In the genomic region with DNA sequence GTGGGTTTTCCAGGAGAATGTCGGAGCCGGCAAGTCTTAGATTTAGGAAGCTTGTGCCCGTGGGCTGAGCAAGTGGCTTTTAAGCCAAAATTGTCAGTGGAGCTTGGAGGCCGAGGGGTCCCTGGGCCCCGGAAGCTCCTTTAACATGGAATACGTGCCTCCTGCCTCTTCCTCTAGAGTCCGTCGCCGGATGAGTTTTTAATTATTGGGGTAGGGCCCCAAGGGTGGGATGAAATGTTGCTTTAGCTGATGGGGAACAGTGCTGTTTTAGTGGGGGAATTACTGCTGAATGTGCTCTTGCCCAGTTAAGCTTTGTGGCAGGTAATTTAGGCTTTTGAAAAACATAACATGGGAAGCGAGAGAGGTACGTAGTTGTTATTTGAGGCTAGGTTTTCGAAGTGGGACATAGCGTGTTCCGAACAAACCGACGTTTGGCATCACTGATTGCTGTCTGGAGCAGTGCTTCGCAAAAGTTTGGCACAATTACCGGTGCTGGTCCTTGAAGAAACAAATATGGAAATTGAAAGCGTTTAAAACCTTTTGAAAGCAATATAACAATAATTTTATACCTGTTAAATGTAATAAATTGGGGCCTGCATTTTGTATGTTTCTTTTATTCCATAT, we compare ENCODE assay signal across 8 cellular contexts. TPM values are rescaled to one million over a fixed set of nuclear protein-coding genes. Genes with fewer than 3 reads are reported as not detected.
DNase-seq lines count a peak whose midpoint lies in the region; ATAC-seq and TF ChIP-seq lines count a peak whose summit lies in the region.

No MANE protein-coding gene starts in this region.

- peak overlapping the region; percentile 98 to 100 (median 100) for H3K4me3 Mint-ChIP-seq in CD4-positive, alpha-beta memory T cell
- H3K4me3 Mint-ChIP-seq in stimulated activated naive CD8-positive, alpha-beta T cell treated with anti-CD3 and anti-CD28 coated beads, Interleukin-15, amount 100 ng/mL, for 72 hours: peak overlapping the region; percentile 87

- H3K9me3 ChIP-seq in CD4-positive, alpha-beta memory T cell (ENCODE audit: control insufficient read depth in 1 of 2, low read length in 2 of 2): no peaks in the 10 kb centered on the region
- H3K9me3 ChIP-seq in ascending aorta (no peaks in the 10 kb centered on the region), iPS-20b (ENCODE audit: insufficient read depth, low read depth, low read length) (no peaks in the 10 kb centered on the region)

- TF ChIP-seq CTCF in ascending aorta (IDR thresholded peaks at IDR 0.05): no peak

- POLR2A ChIA-PET in CD4-positive, alpha-beta memory T cell (lab: Charles Lee; ENCODE audit: partially characterized antibody): interaction anchor here (0.7 to 2.5 kb wide), 22 partner anchors 9 to 1014 kb away, joined by 3 to 60 read pairs (median 5); a partner anchor contains a TSS

- H3K4me3 ChIP-seq in CD4-positive, alpha-beta memory T cell (ENCODE audit: low read length in 2 of 2): peak overlapping the region; percentile 54 to 100
- peak overlapping the region; percentile 80 for H3K4me3 ChIP-seq in ascending aorta
- H3K4me3 ChIP-seq in iPS-20b (ENCODE audit: low read length): peak overlapping the region; percentile 93

- CTCF ChIA-PET in CD4-positive, alpha-beta memory T cell (lab: Charles Lee; ENCODE audit: partially characterized antibody): interaction anchor here (0.8 to 3.0 kb wide), 19 partner anchors 9 to 1012 kb away, joined by 3 to 15 read pairs (median 6); a partner anchor contains a TSS

- peaks cover 36 to 59% of the 10 kb centered on the region in 2 donors for H3K36me3 Mint-ChIP-seq in CD4-positive, alpha-beta memory T cell

- no peak for DNase-seq in CD4-positive, alpha-beta memory T cell
- no peak for DNase-seq in ascending aorta (ENCODE audit: low spot score in 2 of 2)
- DNase-seq in stimulated activated naive CD8-positive, alpha-beta T cell treated with anti-CD3 and anti-CD28 coated beads, Interleukin-15, amount 100 ng/mL, for 72 hours: no peak
- DNase-seq in NCI-H1694 (lab: John Stamatoyannopoulos, UW): no peak
- DNase-seq in NOMO-1 treated with DMSO at 0.1 percent for 48 hours (lab: John Stamatoyannopoulos, UW; ENCODE audit: unreplicated experiment): no peak
- no peak for DNase-seq in DMS153 (lab: John Stamatoyannopoulos, UW)

- H3K27me3 ChIP-seq in CD4-positive, alpha-beta memory T cell (ENCODE audit: insufficient read depth, low read length): no peaks in the 10 kb centered on the region
- no peaks in the 10 kb centered on the region for H3K27me3 ChIP-seq in ascending aorta
- no peaks in the 10 kb centered on the region for H3K27me3 ChIP-seq in iPS-20b (ENCODE audit: insufficient read depth, low read length)

- peaks cover 0 to 1% of the 10 kb centered on the region in 2 donors for H3K27me3 Mint-ChIP-seq in CD4-positive, alpha-beta memory T cell
- no peaks in the 10 kb centered on the region for H3K27me3 Mint-ChIP-seq in stimulated activated naive CD8-positive, alpha-beta T cell treated with anti-CD3 and anti-CD28 coated beads, Interleukin-15, amount 100 ng/mL, for 72 hours

- peaks cover 27% of the 10 kb centered on the region for H3K36me3 ChIP-seq in CD4-positive, alpha-beta memory T cell (ENCODE audit: insufficient read depth, low read length)
- H3K36me3 ChIP-seq in ascending aorta (peaks cover 30 to 34% of the 10 kb centered on the region in 2 donors), iPS-20b (ENCODE audit: insufficient read depth, low read depth, low read length) (peaks cover 56% of the 10 kb centered on the region)

- H3K4me1 Mint-ChIP-seq in CD4-positive, alpha-beta memory T cell: peaks cover 41 to 62% (median 51%) of the 10 kb centered on the region in 4 donors
- peaks cover 42% of the 10 kb centered on the region for H3K4me1 Mint-ChIP-seq in stimulated activated naive CD8-positive, alpha-beta T cell treated with anti-CD3 and anti-CD28 coated beads, Interleukin-15, amount 100 ng/mL, for 72 hours

- H3K27ac Mint-ChIP-seq in CD4-positive, alpha-beta memory T cell: peak overlapping the region; percentile 98 to 100 (median 99)
- peak overlapping the region; percentile 99 to 100 for H3K27ac Mint-ChIP-seq in stimulated activated naive CD8-positive, alpha-beta T cell treated with anti-CD3 and anti-CD28 coated beads, Interleukin-15, amount 100 ng/mL, for 72 hours

- peaks cover 53% of the 10 kb centered on the region for H3K4me1 ChIP-seq in CD4-positive, alpha-beta memory T cell (ENCODE audit: insufficient read depth, low read length)
- H3K4me1 ChIP-seq in ascending aorta (peaks cover 12 to 16% of the 10 kb centered on the region in 2 donors), iPS-20b (ENCODE audit: insufficient read depth, low read length) (peaks cover 15% of the 10 kb centered on the region; the same call in 1 of the 2 replicates)

- peak; percentile 7 for ATAC-seq in HG02759 (IDR thresholded peaks at IDR 0.05; ENCODE audit: unreplicated experiment)
- ATAC-seq in stimulated activated naive CD8-positive, alpha-beta T cell treated with anti-CD3 and anti-CD28 coated beads, Interleukin-15, amount 100 ng/mL, for 72 hours: peak; percentile 1

- peak overlapping the region; percentile 93 for H3K27ac ChIP-seq in CD4-positive, alpha-beta memory T cell (ENCODE audit: low read depth, low read length)
- H3K27ac ChIP-seq in ascending aorta (peak overlapping the region; percentile 85 to 90), iPS-20b (ENCODE audit: low read length) (peak overlapping the region; percentile 92)

- peak overlapping the region; percentile 99 for H3K9ac ChIP-seq in iPS-20b (ENCODE audit: low read depth, low read length)

- intact Hi-C loops in CD4-positive, alpha-beta memory T cell (cut with micrococcal nuclease): loop anchor here (1.0 to 5.0 kb wide), 4 partner anchors 128 to 1015 kb away; a partner anchor contains a TSS
- intact Hi-C loops in ascending aorta (cut with DNase I): loop anchor here (1.0 to 10.0 kb wide), 5 partner anchors 47 to 1012 kb away; a partner anchor contains a TSS

- H3K9me3 Mint-ChIP-seq in CD4-positive, alpha-beta memory T cell: peaks cover 0 to 3% (median 0%) of the 10 kb centered on the region in 8 donors
- H3K9me3 Mint-ChIP-seq in stimulated activated naive CD8-positive, alpha-beta T cell treated with anti-CD3 and anti-CD28 coated beads, Interleukin-15, amount 100 ng/mL, for 72 hours: no peaks in the 10 kb centered on the region

RNA-seq across cellular contexts. Expression of a gene that starts 0.8 kb away (rescaled TPM):
- total RNA-seq in CD4-positive, alpha-beta memory T cell: 1,000 to 10,000 TPM; 1,501 to 1,588 TPM
- 1,000 to 10,000 TPM; 1,927 to 2,646 TPM for polyA plus RNA-seq in CD4-positive, alpha-beta memory T cell
- total RNA-seq in ascending aorta: 617 TPM

RNA-seq across cellular contexts. Expression of a gene that starts 47.7 kb away (rescaled TPM):
- total RNA-seq in CD4-positive, alpha-beta memory T cell: 1 to 10 TPM in 1 of 2 experiments, under 1 TPM in 1; 0.93 to 1.7 TPM
- under 1 TPM; 0.16 to 0.21 TPM for polyA plus RNA-seq in CD4-positive, alpha-beta memory T cell
- 19.8 TPM for total RNA-seq in ascending aorta
